ENCODE assay signal across 8 cellular contexts in the genomic region with DNA sequence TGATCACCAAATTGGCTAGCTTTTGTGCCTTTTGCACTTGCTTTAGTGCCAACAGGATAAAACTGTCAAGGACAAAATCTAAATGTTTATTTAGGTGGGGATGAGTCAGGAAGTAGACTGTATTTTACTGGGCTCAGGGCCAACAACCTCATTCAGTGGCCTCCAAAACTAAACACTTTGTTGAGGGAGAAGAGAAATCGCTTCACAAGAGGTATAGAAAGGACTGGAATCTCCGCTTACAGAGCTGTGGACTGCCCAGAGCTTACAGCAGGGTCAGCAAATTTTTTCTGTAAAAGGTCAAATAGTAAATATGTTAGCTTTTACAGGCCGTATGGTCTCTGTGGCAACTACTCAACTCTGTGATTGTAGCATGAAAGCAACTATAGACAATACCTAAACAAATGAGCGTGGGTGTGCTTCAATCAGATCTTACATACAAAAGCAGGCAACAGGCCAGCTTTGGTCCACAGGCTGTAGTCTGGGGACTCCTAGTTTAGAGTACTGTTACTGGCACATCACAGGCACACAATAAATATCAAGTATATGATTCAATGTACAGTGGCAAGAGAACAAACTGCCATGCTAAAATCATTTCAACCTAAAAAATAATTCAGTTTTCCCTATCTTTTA.
DNase-seq lines count a peak whose midpoint lies in the region; ATAC-seq and TF ChIP-seq lines count a peak whose summit lies in the region.
"Not testable (repeated sequence)": the region's sequence is repeated elsewhere in the genome, so short reads cannot be mapped to it uniquely, and the experiment has no call there.

No MANE protein-coding gene starts in this region.

- not testable (repeated sequence) for H3K27ac ChIP-seq in HCT116 (ENCODE audit: low read depth, low read length); foreskin keratinocyte
- H3K27ac ChIP-seq in mesenchymal stem cell (ENCODE audit: low read length, poor library complexity, severe bottlenecking) = peak overlapping the region; percentile 93
- H3K27ac ChIP-seq in spleen = peak overlapping the region in 5 of 8 donors; percentile 19 to 47 (median 30)

- H2BK5ac ChIP-seq in mesenchymal stem cell (ENCODE audit: low read depth, low read length, poor library complexity, severe bottlenecking) = peak overlapping the region; percentile 73

- CTCF ChIA-PET in HCT116 (lab: Charles Lee) = not testable (repeated sequence)

- not testable (repeated sequence) for H3K36me3 ChIP-seq in HCT116 (ENCODE audit: control insufficient read depth in 1 of 2, insufficient read depth in 2 of 2, low read length in 2 of 2); mesenchymal stem cell (ENCODE audit: control insufficient read depth in 1 of 2, insufficient read depth in 2 of 2, low read depth in 1 of 2, low read length in 2 of 2)
- H3K36me3 ChIP-seq in spleen = peaks cover 0 to 78% (median 11%) of the 10 kb centered on the region in 6 donors

- TF ChIP-seq POLR2A in HCT116 (IDR thresholded peaks at IDR 0.05; ENCODE audit: borderline replicate concordance, extremely low read depth, insufficient read depth, insufficient read length); spleen (IDR thresholded peaks at IDR 0.05): not testable (repeated sequence)

- peaks cover 16% of the 10 kb centered on the region for H3K4me1 Mint-ChIP-seq in brain

- peak overlapping the region; percentile 14 to 82 (median 73) for H3K27ac Mint-ChIP-seq in brain

- H3K4me1 ChIP-seq in HCT116 (ENCODE audit: control insufficient read depth in 1 of 2, insufficient read depth in 2 of 2, low read length in 2 of 2); foreskin keratinocyte; mesenchymal stem cell (ENCODE audit: control insufficient read depth, insufficient read depth, low read depth, low read length); spleen: not testable (repeated sequence)

- H3K79me2 ChIP-seq in HCT116 (ENCODE audit: insufficient read depth, low read length) = not testable (repeated sequence)

- H3K27me3 Mint-ChIP-seq in brain = not testable (repeated sequence)

- H3K36me3 Mint-ChIP-seq in brain = peaks cover 26% of the 10 kb centered on the region

- H4K8ac ChIP-seq in mesenchymal stem cell (ENCODE audit: low read length) = not testable (repeated sequence)

- H3K23ac ChIP-seq in mesenchymal stem cell (ENCODE audit: low read length in 2 of 2) = not testable (repeated sequence)

- not testable (repeated sequence) for H3K14ac ChIP-seq in mesenchymal stem cell (ENCODE audit: low read length in 2 of 2)

- TF ChIP-seq CTCF in AG09309 (IDR thresholded peaks at IDR 0.05; ENCODE audit: control insufficient read depth, insufficient read depth, low read depth, low read length, missing control alignments); HCT116 (IDR thresholded peaks at IDR 0.05 in 2 of 3, conservative IDR thresholded peaks at IDR 0.05 in 1 of 3; ENCODE audit: borderline replicate concordance in 1 of 3, insufficient read depth in 1 of 3, low read depth in 2 of 3, low read length in 2 of 3); brain (conservative IDR thresholded peaks at IDR 0.05); foreskin keratinocyte (conservative IDR thresholded peaks at IDR 0.05); spleen (IDR thresholded peaks at IDR 0.05 in 8 of 11, conservative IDR thresholded peaks at IDR 0.05 in 3 of 11): not testable (repeated sequence)

- not testable (repeated sequence) for H2BK120ac ChIP-seq in mesenchymal stem cell (ENCODE audit: low read depth, low read length)

- not testable (repeated sequence) for H2BK12ac ChIP-seq in mesenchymal stem cell (ENCODE audit: low read length in 2 of 2)

- H2AK5ac ChIP-seq in mesenchymal stem cell (ENCODE audit: low read length, severe bottlenecking) = not testable (repeated sequence)

- POLR2A ChIA-PET in HCT116 (lab: Charles Lee) = not testable (repeated sequence)

- not testable (repeated sequence) for H3K9me3 Mint-ChIP-seq in brain

- TF ChIP-seq RAD21 in HCT116 (IDR thresholded peaks at IDR 0.05; ENCODE audit: low read depth) = not testable (repeated sequence)

- not testable (repeated sequence) for H3K4ac ChIP-seq in mesenchymal stem cell (ENCODE audit: low read depth in 1 of 2, low read length in 2 of 2)

- not testable (repeated sequence) for H3K9ac ChIP-seq in HCT116 (ENCODE audit: low read length); mesenchymal stem cell (ENCODE audit: low read length)

- H4K91ac ChIP-seq in mesenchymal stem cell (ENCODE audit: low read length) = not testable (repeated sequence)

- not testable (repeated sequence) for H3K18ac ChIP-seq in mesenchymal stem cell (ENCODE audit: low read depth in 1 of 2, low read length in 2 of 2)

- H4K20me1 ChIP-seq in HCT116 (ENCODE audit: insufficient read depth) = not testable (repeated sequence)

- not testable (repeated sequence) for H3K4me3 Mint-ChIP-seq in brain

- peak; percentile 37 for DNase-seq in AG09309 (ENCODE audit: low read depth)
- peak; percentile 0 for DNase-seq in HCT116 (ENCODE audit: low read depth, low spot score)
- DNase-seq in NCI-H2081 (lab: John Stamatoyannopoulos, UW) = peak; percentile 65 to 89
- DNase-seq in RPMI8226 = peak; percentile 37
- peak; percentile 16 to 50 for DNase-seq in foreskin keratinocyte
- peak; percentile 95 for DNase-seq in mesenchymal stem cell
- not testable (repeated sequence) for DNase-seq in spleen

- H3K4me3 ChIP-seq in AG09309 (ENCODE audit: control insufficient read depth, low read depth, low read length); HCT116 (replicated peaks in 1 of 2; ENCODE audit: low read depth in 1 of 2, low read length in 2 of 2); mesenchymal stem cell (ENCODE audit: insufficient read depth in 1 of 2, low read depth in 1 of 2, low read length in 2 of 2); spleen: not testable (repeated sequence)

- H2BK15ac ChIP-seq in mesenchymal stem cell (ENCODE audit: low read depth, poor library complexity, severe bottlenecking) = not testable (repeated sequence)

- BruUV-seq in HCT116 (replicated peaks; lab: Mats Ljungman, UMichigan) = not testable (repeated sequence)

- not testable (repeated sequence) for H3K9me2 ChIP-seq in HCT116 (ENCODE audit: insufficient read depth)

- H3K4me2 ChIP-seq in HCT116 (ENCODE audit: low read length) = not testable (repeated sequence)
- peak overlapping the region; percentile 22 for H3K4me2 ChIP-seq in mesenchymal stem cell (ENCODE audit: low read length, poor library complexity, severe bottlenecking)

- H3K27me3 ChIP-seq in HCT116 (ENCODE audit: insufficient read depth, low read length); foreskin keratinocyte; mesenchymal stem cell (ENCODE audit: control insufficient read depth in 1 of 2, insufficient read depth in 1 of 2, low read length in 2 of 2); spleen (replicated peaks in 1 of 7): not testable (repeated sequence)

- H3K79me1 ChIP-seq in mesenchymal stem cell (replicated peaks; ENCODE audit: low read length, poor library complexity, severe bottlenecking) = not testable (repeated sequence)

- intact Hi-C loops in HCT116 (cut with micrococcal nuclease); spleen (cut with DNase I; ENCODE audit: low total_unique reads): not testable (repeated sequence)

- RAD21 ChIA-PET in HCT116 (lab: Charles Lee; ENCODE audit: low non-redundant PET in 1 of 2, low total read pairs in 2 of 2, uncharacterized antibody in 2 of 2, unreplicated experiment in 2 of 2) = not testable (repeated sequence)

- not testable (repeated sequence) for H3K9me3 ChIP-seq in HCT116 (ENCODE audit: control insufficient read depth in 1 of 2, insufficient read depth in 1 of 2, low read depth in 1 of 2, low read length in 2 of 2); mesenchymal stem cell (ENCODE audit: control insufficient read depth, low read length); spleen

- H2AFZ ChIP-seq in HCT116 (ENCODE audit: low read depth, low read length, poor library complexity, severe bottlenecking); mesenchymal stem cell (ENCODE audit: low read depth, low read length): not testable (repeated sequence)

- peak; percentile 46; the same call in 1 of the 2 replicates for ATAC-seq in HCT116
- ATAC-seq in foreskin keratinocyte = peak; percentile 76

- 0% methylated on average over 3 of the region's 4 CpGs for WGBS in mesenchymal stem cell
- 69 to 80% (median 75%) methylated on average over 4 of the region's 4 CpGs for WGBS in spleen, 5 donors
